In genomic region chr15:50106438-50106837, GRCh38 we compare ENCODE assay signal across 26 cellular contexts. TPM values are rescaled to one million over a fixed set of nuclear protein-coding genes. Genes with fewer than 3 reads are reported as not detected.
DNase-seq lines count a peak whose midpoint lies in the region; ATAC-seq and TF ChIP-seq lines count a peak whose summit lies in the region.
"Had no signal": no experiment of that assay in that cellular context is flagged by ENCODE, and none has a peak within 500 bp of the region (broad histone marks: within the 10 kb centered on the region; RNA-seq: fewer than 3 reads in every experiment).

No MANE protein-coding gene starts in this region.

- no peak for DNase-seq in activated CD8-positive, alpha-beta memory T cell treated with anti-CD3 and anti-CD28 coated beads, Interleukin-2, amount 10 ng/mL, durations not matched to agents 7 days and 5 days
- no peak for DNase-seq in activated CD8-positive, alpha-beta memory T cell treated with anti-CD3 and anti-CD28 coated beads, Interleukin-2, amount 50 U/mL, for 48 hours
- no peak for DNase-seq in NB4 (ENCODE audit: low read depth)
- no peak for DNase-seq in GM10248 (ENCODE audit: extremely low spot score)
- DNase-seq: Caco-2; CD4-positive, alpha-beta memory T cell; H9; MM.1S; NCI-H1048; NCI-H1417; NCI-H1694; NCI-H2029 treated with DMSO at 0.1 percent for 48 hours; NCI-H446 treated with DMSO at 0.1 percent for 48 hours; NCI-H526; Right ventricle myocardium superior; RPMI8226 had no signal

- H3K27ac Mint-ChIP-seq in activated CD8-positive, alpha-beta memory T cell treated with anti-CD3 and anti-CD28 coated beads, Interleukin-2, amount 10 ng/mL, durations not matched to agents 7 days and 5 days = peak overlapping the region; percentile 79
- peak overlapping the region; percentile 87 for H3K27ac Mint-ChIP-seq in activated T-helper 17 cell treated with anti-CD3 and anti-CD28 coated beads, Interleukin-2, amount 50 U/mL, for 72 hours
- H3K27ac Mint-ChIP-seq: CD4-positive, alpha-beta memory T cell; GM23338; H9 had no signal

- H3K27me3 Mint-ChIP-seq in activated CD8-positive, alpha-beta memory T cell treated with anti-CD3 and anti-CD28 coated beads, Interleukin-2, amount 10 ng/mL, durations not matched to agents 7 days and 5 days = no peaks in the 10 kb centered on the region
- peaks cover 3% of the 10 kb centered on the region for H3K27me3 Mint-ChIP-seq in activated T-helper 17 cell treated with anti-CD3 and anti-CD28 coated beads, Interleukin-2, amount 50 U/mL, for 72 hours
- H3K27me3 Mint-ChIP-seq: IgD-negative memory B cell had no signal

- no peaks in the 10 kb centered on the region for H3K9me3 ChIP-seq in neutrophil
- H3K9me3 ChIP-seq: A549, Caco-2, SJSA1 had no signal

- POLR2A ChIA-PET in GM10248 (lab: Yijun Ruan, JAX) = no interaction called here

- peaks cover 78 to 81% of the 10 kb centered on the region in 2 experiments for H3K4me1 ChIP-seq in neutrophil (ENCODE audit: control insufficient read depth in 1 of 2, insufficient read depth in 1 of 2, low read depth in 1 of 2, low read length in 1 of 2)
- H3K4me1 ChIP-seq: Caco-2, SJSA1 had no signal

- H3K27ac ChIP-seq in neutrophil = peak overlapping the region; percentile 92
- H3K27ac ChIP-seq: A549, KMS-11, SJSA1 had no signal

- peak overlapping the region; percentile 54 for H3K4me3 ChIP-seq in NB4 (ENCODE audit: low read depth, low read length)
- H3K4me3 ChIP-seq in neutrophil (ENCODE audit: low read depth in 1 of 2, low read length in 1 of 2) = no peak overlapping the region
- H3K4me3 ChIP-seq: A549, GM12878, GM23338, SJSA1 had no signal

- no peak for TF ChIP-seq POLR2A in NB4 (IDR thresholded peaks at IDR 0.05; ENCODE audit: extremely low read depth, insufficient read length)

- peaks cover 57% of the 10 kb centered on the region for H3K36me3 Mint-ChIP-seq in activated CD8-positive, alpha-beta memory T cell treated with anti-CD3 and anti-CD28 coated beads, Interleukin-2, amount 10 ng/mL, durations not matched to agents 7 days and 5 days
- H3K36me3 Mint-ChIP-seq in activated T-helper 17 cell treated with anti-CD3 and anti-CD28 coated beads, Interleukin-2, amount 50 U/mL, for 72 hours (ENCODE audit: low read depth) = no peaks in the 10 kb centered on the region
- H3K36me3 Mint-ChIP-seq: CD4-positive, alpha-beta memory T cell had no signal

- H3K9me3 Mint-ChIP-seq in activated CD8-positive, alpha-beta memory T cell treated with anti-CD3 and anti-CD28 coated beads, Interleukin-2, amount 10 ng/mL, durations not matched to agents 7 days and 5 days (ENCODE audit: low read depth) = peaks cover 16% of the 10 kb centered on the region
- H3K9me3 Mint-ChIP-seq in activated T-helper 17 cell treated with anti-CD3 and anti-CD28 coated beads, Interleukin-2, amount 50 U/mL, for 72 hours = peaks cover 10% of the 10 kb centered on the region
- H3K9me3 Mint-ChIP-seq: GM23338, H9 had no signal

- TF ChIP-seq CTCF in NB4 (IDR thresholded peaks at IDR 0.05; ENCODE audit: low read depth, low read length) (no peak), neutrophil (IDR thresholded peaks at IDR 0.05) (no peak), GM10248 (IDR thresholded peaks at IDR 0.05; ENCODE audit: control extremely low read depth, extremely low read depth, low read depth, missing control alignments) (no peak)

- H3K27me3 ChIP-seq in neutrophil = no peaks in the 10 kb centered on the region
- H3K27me3 ChIP-seq: BLaER1 treated with 17β-estradiol and CSF1 and Interleukin-3, amounts not matched to agents 10 nM and 100 nM; SJSA1 had no signal

- CTCF ChIA-PET in activated CD8-positive, alpha-beta memory T cell treated with anti-CD3 and anti-CD28 coated beads, Interleukin-2, amount 10 ng/mL, durations not matched to agents 7 days and 5 days (lab: Charles Lee) = interaction anchor here (0.7 to 2.1 kb wide), 2 partner anchors 29 to 778 kb away, joined by 3 to 6 read pairs; no protein-coding TSS in a partner anchor
- CTCF ChIA-PET in GM10248 (lab: Yijun Ruan, JAX) = no interaction called here

- no peaks in the 10 kb centered on the region for H3K36me3 ChIP-seq in neutrophil
- H3K36me3 ChIP-seq: SJSA1 had no signal

- peak overlapping the region; percentile 18 for H3K4me3 Mint-ChIP-seq in activated CD8-positive, alpha-beta memory T cell treated with anti-CD3 and anti-CD28 coated beads, Interleukin-2, amount 10 ng/mL, durations not matched to agents 7 days and 5 days
- no peak overlapping the region for H3K4me3 Mint-ChIP-seq in activated T-helper 17 cell treated with anti-CD3 and anti-CD28 coated beads, Interleukin-2, amount 50 U/mL, for 72 hours
- H3K4me3 Mint-ChIP-seq: CD4-positive, alpha-beta memory T cell; GM23338; H9 had no signal

- peaks cover 93% of the 10 kb centered on the region for H3K4me1 Mint-ChIP-seq in activated CD8-positive, alpha-beta memory T cell treated with anti-CD3 and anti-CD28 coated beads, Interleukin-2, amount 10 ng/mL, durations not matched to agents 7 days and 5 days
- H3K4me1 Mint-ChIP-seq in activated T-helper 17 cell treated with anti-CD3 and anti-CD28 coated beads, Interleukin-2, amount 50 U/mL, for 72 hours = peaks cover 24% of the 10 kb centered on the region

- no peak for ATAC-seq in activated CD8-positive, alpha-beta memory T cell treated with anti-CD3 and anti-CD28 coated beads, Interleukin-2, amount 10 ng/mL, durations not matched to agents 7 days and 5 days
- peak; percentile 32 for ATAC-seq in activated T-helper 17 cell treated with anti-CD3 and anti-CD28 coated beads, Interleukin-2, amount 50 U/mL, for 72 hours (replicated peaks)
- ATAC-seq in HG03354 (IDR thresholded peaks at IDR 0.05; ENCODE audit: poor library complexity, severe bottlenecking, unreplicated experiment) = no peak
- ATAC-seq: A549, GM12878, GM23338 had no signal

RNA-seq across cellular contexts. Expression of gene ATP8B4, which starts 12.6 kb away (rescaled TPM):
- total RNA-seq in activated CD8-positive, alpha-beta memory T cell treated with anti-CD3 and anti-CD28 coated beads, Interleukin-2, amount 10 ng/mL, durations not matched to agents 7 days and 5 days = 10 to 100 TPM; 69.2 to 98.3 TPM
- 10 to 100 TPM; 20.0 to 26.1 TPM for total RNA-seq in activated T-helper 17 cell treated with anti-CD3 and anti-CD28 coated beads, Interleukin-2, amount 50 U/mL, for 72 hours
